9 cellular contexts compared by ENCODE assay signal in the genomic region with DNA sequence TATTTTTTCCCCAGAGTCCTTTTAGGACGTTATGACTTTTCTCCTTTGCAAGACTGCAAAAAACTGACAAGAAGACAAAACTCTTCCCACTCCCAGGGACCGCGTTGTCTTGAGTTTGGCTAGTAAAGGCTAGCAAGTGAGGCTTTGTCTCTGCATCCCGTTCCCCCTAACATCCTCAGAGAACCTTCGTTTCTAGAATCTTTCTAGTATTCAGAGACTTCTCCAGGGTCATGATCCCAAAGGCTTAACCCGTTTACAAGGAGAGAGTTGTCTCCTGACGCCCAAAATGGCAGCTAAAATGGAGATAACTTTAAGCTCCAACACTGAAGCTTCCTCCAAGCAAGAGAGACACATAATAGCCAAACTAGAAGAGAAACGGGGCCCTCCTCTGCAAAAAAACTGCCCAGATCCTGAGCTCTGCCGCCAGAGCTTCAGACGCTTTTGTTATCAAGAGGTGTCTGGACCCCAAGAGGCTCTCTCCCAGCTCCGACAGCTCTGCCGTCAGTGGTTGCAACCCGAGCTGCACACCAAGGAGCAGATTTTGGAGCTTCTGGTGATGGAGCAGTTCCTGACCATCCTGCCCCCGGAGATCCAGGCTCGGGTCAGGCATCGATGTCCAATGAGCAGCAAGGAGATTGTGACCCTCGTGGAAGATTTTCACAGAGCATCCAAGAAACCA. TPM values are rescaled to one million over a fixed set of nuclear protein-coding genes. Genes with fewer than 3 reads are reported as not detected.
DNase-seq lines count a peak whose midpoint lies in the region; ATAC-seq and TF ChIP-seq lines count a peak whose summit lies in the region.
"Had no signal": no experiment of that assay in that cellular context is flagged by ENCODE, and none has a peak within 500 bp of the region (broad histone marks: within the 10 kb centered on the region; RNA-seq: fewer than 3 reads in every experiment).

No MANE protein-coding gene starts in this region.

- H3K9me3 ChIP-seq in stomach: peaks cover 0 to 59% (median 43%) of the 10 kb centered on the region in 4 donors

- H3K4me1 Mint-ChIP-seq in activated T-helper 2 cell treated with anti-CD3 and anti-CD28 coated beads, Interferon-gamma antibody, Interleukin-2, Interleukin-4, amounts not matched to agents 10 μg/mL and 5 μg/mL and 100 μg/mL, durations not matched to agents 14 hours and 24 hours and 36 hours (ENCODE audit: low read depth): peaks cover 18% of the 10 kb centered on the region

- no peaks in the 10 kb centered on the region for H3K27me3 Mint-ChIP-seq in activated T-helper 2 cell treated with anti-CD3 and anti-CD28 coated beads, Interferon-gamma antibody, Interleukin-2, Interleukin-4, amounts not matched to agents 10 μg/mL and 5 μg/mL and 100 μg/mL, durations not matched to agents 14 hours and 24 hours and 36 hours (ENCODE audit: low read depth)

- TF ChIP-seq POLR2A in stomach (IDR thresholded peaks at IDR 0.05): no peak

- 33 to 37% (median 35%) methylated on average over 16 to 17 of the region's 17 CpGs for WGBS in stomach, 5 donors

- H3K4me1 ChIP-seq in stomach: peaks cover 17 to 40% (median 24%) of the 10 kb centered on the region in 4 donors

- no peak for TF ChIP-seq EP300 in stomach (IDR thresholded peaks at IDR 0.05)

- H3K9me3 Mint-ChIP-seq in activated T-helper 2 cell treated with anti-CD3 and anti-CD28 coated beads, Interferon-gamma antibody, Interleukin-2, Interleukin-4, amounts not matched to agents 10 μg/mL and 5 μg/mL and 100 μg/mL, durations not matched to agents 14 hours and 24 hours and 36 hours: peaks cover 70% of the 10 kb centered on the region

- ATAC-seq in GM21381 (IDR thresholded peaks at IDR 0.05; ENCODE audit: unreplicated experiment) (no peak), GM21447 (IDR thresholded peaks at IDR 0.05; ENCODE audit: unreplicated experiment) (no peak)

- H3K27me3 ChIP-seq in stomach: no peaks in the 10 kb centered on the region

- H3K4me3 Mint-ChIP-seq in activated T-helper 2 cell treated with anti-CD3 and anti-CD28 coated beads, Interferon-gamma antibody, Interleukin-2, Interleukin-4, amounts not matched to agents 10 μg/mL and 5 μg/mL and 100 μg/mL, durations not matched to agents 14 hours and 24 hours and 36 hours (ENCODE audit: low read depth): peak overlapping the region; percentile 91

- peak overlapping the region; percentile 76 for H3K27ac Mint-ChIP-seq in activated T-helper 2 cell treated with anti-CD3 and anti-CD28 coated beads, Interferon-gamma antibody, Interleukin-2, Interleukin-4, amounts not matched to agents 10 μg/mL and 5 μg/mL and 100 μg/mL, durations not matched to agents 14 hours and 24 hours and 36 hours

- H3K4me3 ChIP-seq in stomach: peak overlapping the region; percentile 81 to 91 (median 87)

- H3K36me3 ChIP-seq in stomach: peaks cover 31 to 58% (median 48%) of the 10 kb centered on the region in 4 donors

- intact Hi-C loops in activated T-helper 2 cell treated with anti-CD3 and anti-CD28 coated beads, Interferon-gamma antibody, Interleukin-2, Interleukin-4, amounts not matched to agents 10 μg/mL and 5 μg/mL and 100 μg/mL, durations not matched to agents 14 hours and 24 hours and 36 hours (cut with micrococcal nuclease): loop anchor here (1.0 to 2.0 kb wide), 7 partner anchors 41 to 167 kb away; a partner anchor contains a TSS
- intact Hi-C loops in stomach (cut with DNase I; ENCODE audit: low total_unique reads): no loop called here

- TF ChIP-seq CTCF in stomach (IDR thresholded peaks at IDR 0.05): no peak

- peak overlapping the region; percentile 89 to 93 (median 91) for H3K27ac ChIP-seq in stomach

- peaks cover 80% of the 10 kb centered on the region for H3K36me3 Mint-ChIP-seq in activated T-helper 2 cell treated with anti-CD3 and anti-CD28 coated beads, Interferon-gamma antibody, Interleukin-2, Interleukin-4, amounts not matched to agents 10 μg/mL and 5 μg/mL and 100 μg/mL, durations not matched to agents 14 hours and 24 hours and 36 hours (ENCODE audit: low read depth)

- DNase-seq in COLO668 (lab: John Stamatoyannopoulos, UW; ENCODE audit: unreplicated experiment) (peak; percentile 15), HT-29 (ENCODE audit: low spot score) (peak; percentile 28), iPS-NIHi11 (ENCODE audit: low spot score) (peak; percentile 61), stomach (no peak)
- DNase-seq in activated T-helper 2 cell treated with anti-CD3 and anti-CD28 coated beads, Interferon-gamma antibody, Interleukin-2, Interleukin-4, amounts not matched to agents 10 μg/mL and 5 μg/mL and 100 μg/mL, durations not matched to agents 14 hours and 24 hours and 36 hours (ENCODE audit: low spot score): no peak
- no peak for DNase-seq in activated CD8-positive, alpha-beta memory T cell treated with anti-CD3 and anti-CD28 coated beads for 24 hours

RNA-seq across cellular contexts. Expression of a gene that starts 0.8 kb away (rescaled TPM):
- total RNA-seq in HT-29 (2014; rRNA removed; shearing (Covaris generic)): 6.6 and 13.9 TPM in 2 replicates
- 9.2 and 11.1 TPM in 2 replicates for total RNA-seq in activated T-helper 2 cell treated with anti-CD3 and anti-CD28 coated beads, Interferon-gamma antibody, Interleukin-2, Interleukin-4, amounts not matched to agents 10 μg/mL and 5 μg/mL and 100 μg/mL, durations not matched to agents 14 hours and 24 hours and 36 hours
- 10 to 100 TPM in 4 of 5 donors, 1 to 10 TPM in 1; 6.6 to 52.5 (median 21.7) TPM for total RNA-seq in stomach
- 1 to 10 TPM; 4.2 to 5.6 (median 5.0) TPM for polyA plus RNA-seq in stomach

RNA-seq across cellular contexts. Expression of a gene that starts 1.1 kb away (rescaled TPM):
- 9.0 and 9.8 TPM in 2 replicates for total RNA-seq in HT-29 (2014; rRNA removed; shearing (Covaris generic))
- total RNA-seq in activated T-helper 2 cell treated with anti-CD3 and anti-CD28 coated beads, Interferon-gamma antibody, Interleukin-2, Interleukin-4, amounts not matched to agents 10 μg/mL and 5 μg/mL and 100 μg/mL, durations not matched to agents 14 hours and 24 hours and 36 hours: 13.2 and 16.1 TPM in 2 replicates
- total RNA-seq in stomach: 10 to 100 TPM in 1 of 5 donors, 1 to 10 TPM in 4; 2.6 to 11.7 (median 5.4) TPM
- 10 to 100 TPM in 1 of 3 donors, 1 to 10 TPM in 2; 7.7 to 10.7 (median 8.0) TPM for polyA plus RNA-seq in stomach

RNA-seq across cellular contexts. Expression of a gene that starts 41.4 kb away (rescaled TPM):
- 0.76 and 1.2 TPM in 2 replicates for total RNA-seq in HT-29 (2014; rRNA removed; shearing (Covaris generic))
- total RNA-seq in activated T-helper 2 cell treated with anti-CD3 and anti-CD28 coated beads, Interferon-gamma antibody, Interleukin-2, Interleukin-4, amounts not matched to agents 10 μg/mL and 5 μg/mL and 100 μg/mL, durations not matched to agents 14 hours and 24 hours and 36 hours: 1.8 and 1.9 TPM in 2 replicates
- 1 to 10 TPM in 2 of 5 donors, under 1 TPM in 2, not detected in 1; 0.45 to 2.2 (median 1.1) TPM for total RNA-seq in stomach
- polyA plus RNA-seq in stomach: 1 to 10 TPM in 1 of 3 donors, under 1 TPM in 2; 0.68 to 1.1 (median 0.78) TPM

RNA-seq across cellular contexts. Expression of a gene that starts 41.6 kb away (rescaled TPM):
- total RNA-seq in HT-29 (2014; rRNA removed; shearing (Covaris generic)): 19.4 and 20.3 TPM in 2 replicates
- 31.0 and 36.2 TPM in 2 replicates for total RNA-seq in activated T-helper 2 cell treated with anti-CD3 and anti-CD28 coated beads, Interferon-gamma antibody, Interleukin-2, Interleukin-4, amounts not matched to agents 10 μg/mL and 5 μg/mL and 100 μg/mL, durations not matched to agents 14 hours and 24 hours and 36 hours
- 100 to 1,000 TPM in 2 of 5 donors, 10 to 100 TPM in 3; 25.3 to 155 (median 84.9) TPM for total RNA-seq in stomach
- polyA plus RNA-seq in stomach: 10 to 100 TPM; 39.3 to 55.3 (median 54.4) TPM

RNA-seq across cellular contexts. Expression of a gene that starts 46.2 kb away (rescaled TPM):
- total RNA-seq in HT-29 (2014; rRNA removed; shearing (Covaris generic)): not detected in 2 replicates
- not detected in 2 replicates for total RNA-seq in activated T-helper 2 cell treated with anti-CD3 and anti-CD28 coated beads, Interferon-gamma antibody, Interleukin-2, Interleukin-4, amounts not matched to agents 10 μg/mL and 5 μg/mL and 100 μg/mL, durations not matched to agents 14 hours and 24 hours and 36 hours
- total RNA-seq in stomach: not detected
- not detected for polyA plus RNA-seq in stomach
- total RNA-seq: activated CD8-positive, alpha-beta memory T cell treated with anti-CD3 and anti-CD28 coated beads for 36 hours had no signal

Comparison
In these comparisons a context has a peak if more than half of its experiments do, and no peak if none do; other contexts are left out.
1. DNase-seq: peak in COLO668 (single experiment), HT-29 (single experiment) and iPS-NIHi11 (single experiment); none in activated T-helper 2 cell treated with anti-CD3 and anti-CD28 coated beads, Interferon-gamma antibody, Interleukin-2, Interleukin-4, amounts not matched to agents 10 μg/mL and 5 μg/mL and 100 μg/mL, durations not matched to agents 14 hours and 24 hours and 36 hours (single experiment), stomach (single experiment) and activated CD8-positive, alpha-beta memory T cell treated with anti-CD3 and anti-CD28 coated beads for 24 hours (single experiment).